ENCODE assay signal across 8 cellular contexts in genomic region chr7:152437157-152437575, GRCh38. TPM values are rescaled to one million over a fixed set of nuclear protein-coding genes. Genes with fewer than 3 reads are reported as not detected.
DNase-seq lines count a peak whose midpoint lies in the region; ATAC-seq and TF ChIP-seq lines count a peak whose summit lies in the region.
"Not testable (repeated sequence)": the region's sequence is repeated elsewhere in the genome, so short reads cannot be mapped to it uniquely, and the experiment has no call there.

No MANE protein-coding gene starts in this region.

- not testable (repeated sequence) for H3K27me3 ChIP-seq in BLaER1; HUES6 (ENCODE audit: control insufficient read depth, insufficient read depth, low read length); SJSA1 (replicated peaks); stomach smooth muscle (ENCODE audit: control insufficient read depth in 1 of 2, insufficient read depth in 2 of 2, low read length in 2 of 2)

- not testable (repeated sequence) for H3K9me3 ChIP-seq in BLaER1; HUES6 (ENCODE audit: control insufficient read depth, insufficient read depth, low read depth, low read length); SJSA1 (replicated peaks); iPS-18c (ENCODE audit: control insufficient read depth, insufficient read depth, low read length); stomach smooth muscle (ENCODE audit: control insufficient read depth in 2 of 2, low read length in 2 of 2)

- peak overlapping the region; percentile 71 for H3K4me2 ChIP-seq in BLaER1

- H4K20me1 ChIP-seq in BLaER1 = peaks cover 29% of the 10 kb centered on the region

- not testable (repeated sequence) for TF ChIP-seq CTCF in neural crest cell (conservative IDR thresholded peaks at IDR 0.05)

- H3K9me3 Mint-ChIP-seq in activated naive CD8-positive, alpha-beta T cell treated with anti-CD3 and anti-CD28 coated beads, Interleukin-2, amount 10 ng/mL, durations not matched to agents 7 days and 5 days; effector memory CD8-positive, alpha-beta T cell; neural crest cell: not testable (repeated sequence)

- H3K4me1 ChIP-seq in BLaER1 = peaks cover 20% of the 10 kb centered on the region
- H3K4me1 ChIP-seq in HUES6 (ENCODE audit: control insufficient read depth, insufficient read depth, low read length); SJSA1 (replicated peaks); stomach smooth muscle (ENCODE audit: control insufficient read depth, insufficient read depth, low read length): not testable (repeated sequence)

- not testable (repeated sequence) for H3K27me3 Mint-ChIP-seq in activated naive CD8-positive, alpha-beta T cell treated with anti-CD3 and anti-CD28 coated beads, Interleukin-2, amount 10 ng/mL, durations not matched to agents 7 days and 5 days; neural crest cell (ENCODE audit: low read depth)
- peaks cover 7 to 12% of the 10 kb centered on the region in 2 donors for H3K27me3 Mint-ChIP-seq in effector memory CD8-positive, alpha-beta T cell

- H3K4me1 Mint-ChIP-seq in activated naive CD8-positive, alpha-beta T cell treated with anti-CD3 and anti-CD28 coated beads, Interleukin-2, amount 10 ng/mL, durations not matched to agents 7 days and 5 days = peaks cover 16% of the 10 kb centered on the region
- H3K4me1 Mint-ChIP-seq in effector memory CD8-positive, alpha-beta T cell (ENCODE audit: low read depth in 2 of 2) = peaks cover 21 to 22% of the 10 kb centered on the region in 2 donors
- H3K4me1 Mint-ChIP-seq in neural crest cell = peaks cover 29% of the 10 kb centered on the region

- DNase-seq in SJSA1 (ENCODE audit: low read depth in 1 of 2, low spot score in 2 of 2); activated naive CD8-positive, alpha-beta T cell treated with anti-CD3 and anti-CD28 coated beads, Interleukin-2, amount 10 ng/mL, durations not matched to agents 7 days and 5 days; effector memory CD8-positive, alpha-beta T cell; neural crest cell (ENCODE audit: low read depth, low spot score): not testable (repeated sequence)

- H3K27ac ChIP-seq in BLaER1 (peak overlapping the region; percentile 90), SJSA1 (peak overlapping the region; percentile 85), stomach smooth muscle (ENCODE audit: low read length) (peak overlapping the region; percentile 75)
- not testable (repeated sequence) for H3K27ac ChIP-seq in HUES6 (ENCODE audit: low read depth, low read length)

- not testable (repeated sequence) for H3K36me3 ChIP-seq in BLaER1; HUES6 (ENCODE audit: control insufficient read depth, insufficient read depth, low read length); SJSA1; stomach smooth muscle (ENCODE audit: control insufficient read depth in 2 of 2, insufficient read depth in 2 of 2, low read length in 2 of 2)

- peak overlapping the region; percentile 85 for H3K27ac Mint-ChIP-seq in activated naive CD8-positive, alpha-beta T cell treated with anti-CD3 and anti-CD28 coated beads, Interleukin-2, amount 10 ng/mL, durations not matched to agents 7 days and 5 days
- peak overlapping the region; percentile 87 to 94 for H3K27ac Mint-ChIP-seq in effector memory CD8-positive, alpha-beta T cell
- H3K27ac Mint-ChIP-seq in neural crest cell (ENCODE audit: unreplicated experiment) = not testable (repeated sequence)

- H3K4me3 Mint-ChIP-seq in activated naive CD8-positive, alpha-beta T cell treated with anti-CD3 and anti-CD28 coated beads, Interleukin-2, amount 10 ng/mL, durations not matched to agents 7 days and 5 days = peak overlapping the region; percentile 80
- peak overlapping the region; percentile 73 to 88 for H3K4me3 Mint-ChIP-seq in effector memory CD8-positive, alpha-beta T cell
- H3K4me3 Mint-ChIP-seq in neural crest cell = peak overlapping the region; percentile 89

- H3K4me3 ChIP-seq in BLaER1 = peak overlapping the region; percentile 86
- H3K4me3 ChIP-seq in HUES6 (ENCODE audit: low read depth, low read length) = peak overlapping the region; percentile 72
- H3K4me3 ChIP-seq in SJSA1 = peak overlapping the region; percentile 73
- peak overlapping the region; percentile 45; the same call in 1 of the 2 replicates for H3K4me3 ChIP-seq in iPS-18c (ENCODE audit: insufficient read depth, low read depth, low read length)
- H3K4me3 ChIP-seq in stomach smooth muscle (ENCODE audit: low read length in 2 of 2) = peak overlapping the region; percentile 73 to 76

- H3K9ac ChIP-seq in BLaER1 = peak overlapping the region; percentile 86
- peak overlapping the region; percentile 59 for H3K9ac ChIP-seq in HUES6 (ENCODE audit: low read length)
- H3K9ac ChIP-seq in stomach smooth muscle (ENCODE audit: low read length in 2 of 2) = peak overlapping the region; percentile 87

- POLR2A ChIA-PET in activated naive CD8-positive, alpha-beta T cell treated with anti-CD3 and anti-CD28 coated beads, Interleukin-2, amount 10 ng/mL, durations not matched to agents 7 days and 5 days (lab: Charles Lee) = interaction anchor here (0.6 to 4.2 kb wide), 2 partner anchors 27 to 491 kb away, joined by 5 to 24 read pairs; no protein-coding TSS in a partner anchor

- not testable (repeated sequence) for H3K36me3 Mint-ChIP-seq in activated naive CD8-positive, alpha-beta T cell treated with anti-CD3 and anti-CD28 coated beads, Interleukin-2, amount 10 ng/mL, durations not matched to agents 7 days and 5 days; neural crest cell (ENCODE audit: low read depth)
- H3K36me3 Mint-ChIP-seq in effector memory CD8-positive, alpha-beta T cell (ENCODE audit: insufficient read depth) = peaks cover 18% of the 10 kb centered on the region

- not testable (repeated sequence) for ATAC-seq in activated naive CD8-positive, alpha-beta T cell treated with anti-CD3 and anti-CD28 coated beads, Interleukin-2, amount 10 ng/mL, durations not matched to agents 7 days and 5 days (ENCODE audit: low read depth); effector memory CD8-positive, alpha-beta T cell (replicated peaks)

RNA-seq across cellular contexts. Expression of gene KMT2C, which starts 1.4 kb away (rescaled TPM):
- 20.4 and 34.2 TPM in 2 replicates for total RNA-seq in SJSA1 (2014; rRNA removed; shearing (Covaris generic))
- 100 to 1,000 TPM in 1 of 2 experiments, 10 to 100 TPM in 1; 95.5 to 102 TPM for total RNA-seq in activated naive CD8-positive, alpha-beta T cell treated with anti-CD3 and anti-CD28 coated beads, Interleukin-2, amount 10 ng/mL, durations not matched to agents 7 days and 5 days
- 49.8 and 54.7 TPM in 2 replicates for total RNA-seq in neural crest cell
